1 cellular context compared by ENCODE assay signal in the genomic region with DNA sequence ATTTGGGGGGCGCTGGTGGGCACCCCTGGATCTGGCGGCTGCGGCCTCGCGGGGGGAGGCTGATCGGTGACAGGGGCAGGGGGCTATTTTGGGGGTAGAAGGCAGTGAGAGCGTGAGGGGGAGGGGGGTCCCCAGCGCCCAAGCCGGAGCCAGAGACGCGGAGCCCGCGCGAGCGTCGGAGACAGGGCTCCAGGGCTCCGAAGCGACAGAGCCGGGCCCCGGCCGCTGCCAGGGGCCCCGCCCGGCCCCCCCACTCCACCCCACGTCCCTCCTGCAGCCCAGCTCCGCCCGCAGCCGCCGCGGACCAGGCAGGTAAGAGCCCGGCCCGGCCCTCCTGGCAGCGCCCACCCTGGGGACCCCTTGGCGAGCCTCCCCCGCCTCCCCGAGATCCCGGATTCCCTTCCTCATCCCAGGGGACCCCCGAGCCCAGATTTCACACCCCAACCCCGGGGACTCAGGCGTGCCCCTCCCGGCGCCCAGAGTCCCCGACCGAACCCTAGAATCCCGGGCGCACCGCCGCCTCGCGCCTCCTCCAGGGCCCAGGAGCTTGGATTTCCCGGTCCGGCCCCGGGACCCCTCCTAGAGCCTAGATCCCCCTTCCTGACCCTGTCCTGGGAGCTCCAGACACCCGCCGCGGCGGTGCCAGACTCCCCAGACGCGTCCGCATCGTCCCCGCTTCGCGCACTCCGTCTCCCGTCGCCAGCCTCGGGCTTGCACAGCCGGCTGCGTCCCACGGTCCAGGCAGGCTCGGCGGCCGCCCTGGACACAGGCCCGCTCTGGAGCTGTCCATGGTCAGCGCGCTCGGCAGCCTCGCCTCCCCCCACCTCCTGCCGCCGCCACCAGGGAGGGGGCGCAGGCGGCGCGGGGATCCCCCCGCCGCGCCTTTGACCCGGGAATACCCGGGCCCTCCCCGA.
TF ChIP-seq lines count a peak whose summit lies in the region.

Gene PPFIA3, plus strand, starts transcription at position 134 of the 914 bp plus-strand sequence. CDS start 8,330 bp downstream, outside the sequence.

TF ChIP-seq in HEK293, 187 proteins besides CTCF, POLR2A, EP300 and RAD21 (continued from another document):
- peak; percentile 57; the same call in 1 of the 2 replicates for TF ChIP-seq ZBTB10 (tag by site-specific recombination; IDR thresholded peaks at IDR 0.05)
- TF ChIP-seq ZBTB8A (tag by site-specific recombination; IDR thresholded peaks at IDR 0.05): peak; percentile 33; the same call in 1 of the 2 replicates
- TF ChIP-seq, protein P1, sequence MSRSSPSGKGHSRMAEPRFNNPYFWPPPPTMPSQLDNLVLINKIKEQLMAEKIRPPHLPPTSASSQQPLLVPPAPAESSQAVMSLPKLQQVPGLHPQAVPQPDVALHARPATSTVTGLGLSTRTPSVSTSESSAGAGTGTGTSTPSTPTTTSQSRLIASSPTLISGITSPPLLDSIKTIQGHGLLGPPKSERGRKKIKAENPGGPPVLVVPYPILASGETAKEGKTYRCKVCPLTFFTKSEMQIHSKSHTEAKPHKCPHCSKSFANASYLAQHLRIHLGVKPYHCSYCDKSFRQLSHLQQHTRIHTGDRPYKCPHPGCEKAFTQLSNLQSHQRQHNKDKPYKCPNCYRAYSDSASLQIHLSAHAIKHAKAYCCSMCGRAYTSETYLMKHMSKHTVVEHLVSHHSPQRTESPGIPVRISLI (tag by site-specific recombination; IDR thresholded peaks at IDR 0.05): no peak
- no peak for TF ChIP-seq ZNF558 (tag by site-specific recombination; IDR thresholded peaks at IDR 0.05)
- no peak for TF ChIP-seq YY2 (tag by site-specific recombination; IDR thresholded peaks at IDR 0.05)
- no peak for TF ChIP-seq ZNF791 (tag by site-specific recombination; IDR thresholded peaks at IDR 0.05)
- no peak for TF ChIP-seq PATZ1 (tag by site-specific recombination; IDR thresholded peaks at IDR 0.05)
- TF ChIP-seq, protein P2, sequence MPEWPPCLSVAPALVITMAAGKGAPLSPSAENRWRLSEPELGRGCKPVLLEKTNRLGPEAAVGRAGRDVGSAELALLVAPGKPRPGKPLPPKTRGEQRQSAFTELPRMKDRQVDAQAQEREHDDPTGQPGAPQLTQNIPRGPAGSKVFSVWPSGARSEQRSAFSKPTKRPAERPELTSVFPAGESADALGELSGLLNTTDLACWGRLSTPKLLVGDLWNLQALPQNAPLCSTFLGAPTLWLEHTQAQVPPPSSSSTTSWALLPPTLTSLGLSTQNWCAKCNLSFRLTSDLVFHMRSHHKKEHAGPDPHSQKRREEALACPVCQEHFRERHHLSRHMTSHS (tag by site-specific recombination; IDR thresholded peaks at IDR 0.05): no peak
- TF ChIP-seq ZNF555 (tag by site-specific recombination; conservative IDR thresholded peaks at IDR 0.05): no peak
- no peak for TF ChIP-seq ZNF843 (tag by site-specific recombination; IDR thresholded peaks at IDR 0.05)
- TF ChIP-seq KLF7 (tag by site-specific recombination; IDR thresholded peaks at IDR 0.05; ENCODE audit: borderline replicate concordance): no peak
- no peak for TF ChIP-seq ZNF548 (tag by site-specific recombination; IDR thresholded peaks at IDR 0.05)
- no peak for TF ChIP-seq ATF2 (tag by site-specific recombination; IDR thresholded peaks at IDR 0.05; ENCODE audit: low read depth)
- TF ChIP-seq ZNF837 (tag by site-specific recombination; IDR thresholded peaks at IDR 0.05): no peak
- no peak for TF ChIP-seq ZSCAN4 (tag by site-specific recombination; IDR thresholded peaks at IDR 0.05)
- no peak for TF ChIP-seq ZNF549 (tag by site-specific recombination; IDR thresholded peaks at IDR 0.05)
